Comparison of ENCODE assay signal across 1 cellular context in genomic region chr3:171801738-171802600, GRCh38.
TF ChIP-seq lines count a peak whose summit lies in the region.

No MANE protein-coding gene starts in this region.

TF ChIP-seq in HEK293, 187 proteins besides CTCF, POLR2A, EP300 and RAD21 (continued from another document and continues in another):
- TF ChIP-seq PRDM2 (tag by site-specific recombination; IDR thresholded peaks at IDR 0.05; ENCODE audit: borderline replicate concordance): no peak
- TF ChIP-seq WT1 (tag by site-specific recombination; IDR thresholded peaks at IDR 0.05): peak; percentile 68; the same call in 1 of the 2 replicates
- peak; percentile 67; the same call in 1 of the 2 replicates for TF ChIP-seq OVOL3 (tag by site-specific recombination; IDR thresholded peaks at IDR 0.05)
- TF ChIP-seq ZEB2 (tag by site-specific recombination; IDR thresholded peaks at IDR 0.05): peak; percentile 87
- TF ChIP-seq HOXD13 (CRISPR knock-in tag; IDR thresholded peaks at IDR 0.05; ENCODE audit: borderline replicate concordance): no peak
- peak; percentile 66 for TF ChIP-seq ZNF24 (tag by site-specific recombination; IDR thresholded peaks at IDR 0.05)
- TF ChIP-seq KLF17 (tag by site-specific recombination; IDR thresholded peaks at IDR 0.05): peak; percentile 29; the same call in 1 of the 2 replicates
- TF ChIP-seq ZNF16 (tag by site-specific recombination; IDR thresholded peaks at IDR 0.05; ENCODE audit: low read depth): no peak
- TF ChIP-seq ZNF324 (tag by site-specific recombination; IDR thresholded peaks at IDR 0.05): no peak
- peak; percentile 91 for TF ChIP-seq SCRT2 (tag by site-specific recombination; IDR thresholded peaks at IDR 0.05)
- TF ChIP-seq OSR2 (tag by site-specific recombination; IDR thresholded peaks at IDR 0.05): peak; percentile 88
- TF ChIP-seq BCL11A (tag by site-specific recombination; IDR thresholded peaks at IDR 0.05; ENCODE audit: low read depth): peak; percentile 85; the same call in 1 of the 2 replicates
- TF ChIP-seq ZNF654 (tag by site-specific recombination; IDR thresholded peaks at IDR 0.05; ENCODE audit: low read depth): no peak
- TF ChIP-seq GFI1B (tag by site-specific recombination; IDR thresholded peaks at IDR 0.05): no peak
- TF ChIP-seq ZSCAN4 (tag by site-specific recombination; IDR thresholded peaks at IDR 0.05): no peak
- peak; percentile 95 for TF ChIP-seq FEZF1 (tag by site-specific recombination; IDR thresholded peaks at IDR 0.05)
- no peak for TF ChIP-seq ZNF449 (tag by site-specific recombination; IDR thresholded peaks at IDR 0.05)
- peak; percentile 89 for TF ChIP-seq IKZF3 (tag by site-specific recombination; IDR thresholded peaks at IDR 0.05)
- TF ChIP-seq ZNF837 (tag by site-specific recombination; IDR thresholded peaks at IDR 0.05): no peak
- peak; percentile 81 for TF ChIP-seq ZNF366 (tag by site-specific recombination; conservative IDR thresholded peaks at IDR 0.05)
- 0 out of 2 replicates have a peak, but pooled peaks have one; percentile 15 for TF ChIP-seq ZFP69B (tag by site-specific recombination; IDR thresholded peaks at IDR 0.05)
- TF ChIP-seq ATF2 (tag by site-specific recombination; IDR thresholded peaks at IDR 0.05; ENCODE audit: low read depth): 0 out of 2 replicates have a peak, but pooled peaks have one; percentile 28
- TF ChIP-seq SP7 (tag by site-specific recombination; IDR thresholded peaks at IDR 0.05): peak; percentile 83
- TF ChIP-seq ZNF341 (tag by site-specific recombination; IDR thresholded peaks at IDR 0.05; ENCODE audit: low read depth): no peak
- no peak for TF ChIP-seq ZNF404 (tag by site-specific recombination; IDR thresholded peaks at IDR 0.05)
- TF ChIP-seq HIC1 (tag by site-specific recombination; IDR thresholded peaks at IDR 0.05): peak; percentile 93
- TF ChIP-seq ZNF580 (tag by site-specific recombination; IDR thresholded peaks at IDR 0.05): no peak
- TF ChIP-seq ZNF830 (tag by site-specific recombination; IDR thresholded peaks at IDR 0.05; ENCODE audit: low read depth): no peak
- no peak for TF ChIP-seq ZNF747 (tag by site-specific recombination; IDR thresholded peaks at IDR 0.05)
- peak; percentile 62; the same call in 1 of the 2 replicates for TF ChIP-seq ZNF2 (tag by site-specific recombination; IDR thresholded peaks at IDR 0.05)
- peak; percentile 84 for TF ChIP-seq KLF8 (tag by site-specific recombination; IDR thresholded peaks at IDR 0.05)
- no peak for TF ChIP-seq ZNF302 (tag by site-specific recombination; IDR thresholded peaks at IDR 0.05; ENCODE audit: low read depth)
- peak; percentile 91 for TF ChIP-seq ZNF664 (tag by site-specific recombination; IDR thresholded peaks at IDR 0.05)
- TF ChIP-seq TSHZ1 (tag by site-specific recombination; IDR thresholded peaks at IDR 0.05; ENCODE audit: borderline replicate concordance): peak; percentile 92
- TF ChIP-seq SALL2 (tag by site-specific recombination; IDR thresholded peaks at IDR 0.05; ENCODE audit: borderline replicate concordance): no peak
- 0 out of 2 replicates have a peak, but pooled peaks have one; percentile 16 for TF ChIP-seq ZNF362 (tag by site-specific recombination; IDR thresholded peaks at IDR 0.05)
- peak; percentile 97 for TF ChIP-seq ZNF629 (tag by site-specific recombination; IDR thresholded peaks at IDR 0.05)
- TF ChIP-seq ZBTB8A (tag by site-specific recombination; IDR thresholded peaks at IDR 0.05): peak; percentile 12; the same call in 1 of the 2 replicates
- no peak for TF ChIP-seq ZNF239 (tag by site-specific recombination; IDR thresholded peaks at IDR 0.05)
- TF ChIP-seq SP2 (tag by site-specific recombination; IDR thresholded peaks at IDR 0.05): peak; percentile 27
- no peak for TF ChIP-seq REPIN1 (tag by site-specific recombination; IDR thresholded peaks at IDR 0.05; ENCODE audit: low read depth)
- peak; percentile 78 for TF ChIP-seq INSM2 (tag by site-specific recombination; IDR thresholded peaks at IDR 0.05)
